Comparison of ENCODE assay signal across 8 cellular contexts in the genomic region with DNA sequence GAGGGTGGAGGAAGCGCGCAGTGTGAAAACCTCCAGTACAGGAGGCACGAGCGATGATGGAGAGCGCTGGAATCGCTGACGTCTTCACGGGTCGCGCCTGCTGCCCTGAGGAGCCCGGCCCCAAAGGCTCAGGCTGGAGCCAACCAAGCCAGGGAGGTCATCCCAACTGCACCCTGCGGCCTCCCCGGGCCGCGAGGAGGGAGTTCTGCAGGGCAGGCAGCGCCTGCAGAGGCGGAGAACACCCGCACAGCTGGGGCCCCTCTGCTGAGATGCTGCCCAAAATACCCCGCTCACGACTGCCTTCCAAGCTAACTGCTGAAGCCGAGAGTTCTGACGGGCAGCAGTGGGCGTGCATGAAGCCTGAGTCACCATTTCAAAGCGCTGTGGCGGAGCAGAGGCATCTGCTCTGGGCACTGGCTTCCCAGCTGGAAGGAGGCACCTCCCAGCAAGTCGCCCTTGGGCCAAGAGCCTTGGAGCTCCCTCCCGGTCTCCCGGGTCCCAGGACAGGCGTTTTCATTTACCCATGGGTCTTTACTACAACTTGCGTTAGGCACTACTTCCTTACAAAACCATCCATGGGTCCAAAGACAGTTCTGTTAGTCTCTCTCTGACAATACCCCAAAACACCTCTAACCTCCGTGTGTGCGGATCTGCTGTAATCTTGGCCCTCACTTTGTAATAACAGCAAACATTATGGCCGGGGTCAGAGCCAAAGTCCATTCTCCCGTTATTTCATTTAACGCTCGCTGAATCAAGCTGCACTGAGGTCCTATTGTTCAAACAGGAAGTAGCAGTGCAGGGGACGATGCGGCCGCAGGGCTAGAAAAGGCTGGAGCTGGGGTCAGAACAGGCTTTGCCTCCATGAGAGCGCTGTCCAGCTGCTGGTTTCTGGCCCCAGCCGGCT.
DNase-seq lines count a peak whose midpoint lies in the region; ATAC-seq, FAIRE-seq and TF ChIP-seq lines count a peak whose summit lies in the region.

No MANE protein-coding gene starts in this region.

- no TSS peak for BruUV-seq in endothelial cell of umbilical vein (replicated peaks; lab: Mats Ljungman, UMichigan)

- H3K9me1 ChIP-seq in endothelial cell of umbilical vein (replicated peaks; ENCODE audit: control insufficient read depth, extremely low read depth, insufficient read depth, low read length) = no peaks in the 10 kb centered on the region

- H3K9me3 ChIP-seq in endothelial cell of umbilical vein (replicated peaks; ENCODE audit: control insufficient read depth, insufficient read depth, low read length) (no peaks in the 10 kb centered on the region), mononuclear cell (ENCODE audit: low read depth, low read length) (no peaks in the 10 kb centered on the region)

- no peaks in the 10 kb centered on the region for H4K20me1 ChIP-seq in endothelial cell of umbilical vein (replicated peaks; ENCODE audit: control insufficient read depth, extremely low read depth, insufficient read depth, low read length)

- intact Hi-C loops in endothelial cell of umbilical vein (cut with micrococcal nuclease) = loop anchor here (1.0 kb wide), 1 partner anchor 63 kb away; a partner anchor contains a TSS

- no peaks in the 10 kb centered on the region for H3K36me3 ChIP-seq in endothelial cell of umbilical vein (ENCODE audit: control insufficient read depth in 2 of 2, extremely low read depth in 1 of 2, insufficient read depth in 2 of 2, low read length in 2 of 2)

- H3K27ac ChIP-seq in endothelial cell of umbilical vein (ENCODE audit: insufficient read depth, low read depth, low read length) = no peak overlapping the region

- FAIRE-seq in endothelial cell of umbilical vein (lab: Jason Lieb, UNC) = peak; percentile 74

- peak overlapping the region; percentile 62 for H2AFZ ChIP-seq in endothelial cell of umbilical vein (ENCODE audit: low read depth, low read length)

- H3K4me2 ChIP-seq in endothelial cell of umbilical vein (ENCODE audit: insufficient read depth, low read length) = peak overlapping the region; percentile 89

- H3K79me2 ChIP-seq in endothelial cell of umbilical vein (ENCODE audit: control insufficient read depth, insufficient read depth, low read length) = no peaks in the 10 kb centered on the region

- no peaks in the 10 kb centered on the region for H3K27me3 ChIP-seq in endothelial cell of umbilical vein (ENCODE audit: control insufficient read depth in 2 of 2, insufficient read depth in 2 of 2, low read length in 2 of 2)
- peaks cover 14% of the 10 kb centered on the region for H3K27me3 ChIP-seq in mononuclear cell (ENCODE audit: insufficient read depth, low read length)

- CTCF ChIA-PET in endothelial cell of umbilical vein (lab: Charles Lee) = interaction anchor here (0.7 to 1.4 kb wide), 5 partner anchors 11 to 50 kb away, joined by 3 to 8 read pairs (median 4); no protein-coding TSS in a partner anchor

- H3K9ac ChIP-seq in endothelial cell of umbilical vein (replicated peaks; ENCODE audit: extremely low read depth, insufficient read depth, low read length) = no peak overlapping the region

- H3K4me1 ChIP-seq in endothelial cell of umbilical vein (ENCODE audit: control insufficient read depth, extremely low read depth, insufficient read depth, low read length) (peaks cover 7% of the 10 kb centered on the region), mononuclear cell (ENCODE audit: insufficient read depth, low read length) (peaks cover 7% of the 10 kb centered on the region)

- ATAC-seq in GM18511 (IDR thresholded peaks at IDR 0.05; ENCODE audit: unreplicated experiment) = peak; percentile 81

- dilution Hi-C loops in endothelial cell of umbilical vein (cut with MboI; ENCODE audit: extremely low pct_ligation_motif_present, low sequenced_read_pairs) = no loop called here

- H3K4me3 ChIP-seq in endothelial cell of umbilical vein (replicated peaks in 1 of 3; ENCODE audit: insufficient read depth in 1 of 3, low read depth in 1 of 3, low read length in 3 of 3) (peak overlapping the region in 1 of 3 experiments; percentile 50), mononuclear cell (ENCODE audit: low read length) (peak overlapping the region; percentile 9)

- TF ChIP-seq POLR2A in endothelial cell of umbilical vein (IDR thresholded peaks at IDR 0.05; ENCODE audit: low read depth, low read length) = no peak

- DNase-seq in LHCN-M2 (ENCODE audit: low read depth) (peak; percentile 77), endothelial cell of umbilical vein (ENCODE audit: low read depth, low spot score) (peak; percentile 75), NCI-H1694 treated with DMSO at 0.1 percent for 48 hours (lab: John Stamatoyannopoulos, UW) (no peak), NCI-H345 treated with DMSO at 0.1 percent for 48 hours (lab: John Stamatoyannopoulos, UW; ENCODE audit: unreplicated experiment) (no peak)
- DNase-seq in activated CD8-positive, alpha-beta memory T cell treated with anti-CD3 and anti-CD28 coated beads, Interleukin-2, amount 50 U/mL, for 48 hours = peak; percentile 81
- DNase-seq in stimulated activated CD8-positive, alpha-beta memory T cell treated with anti-CD3 and anti-CD28 coated beads, Interleukin-15, amount 100 ng/mL, for 48 hours (ENCODE audit: low read depth in 2 of 2) = peak; percentile 57 to 66

- no peak for TF ChIP-seq CTCF in endothelial cell of umbilical vein (IDR thresholded peaks at IDR 0.05; ENCODE audit: extremely low read depth in 1 of 2, insufficient read depth in 1 of 2, low read depth in 1 of 2, low read length in 2 of 2)

- POLR2A ChIA-PET in endothelial cell of umbilical vein (lab: Charles Lee) = no interaction called here

TF ChIP-seq in endothelial cell of umbilical vein, 7 proteins besides CTCF, POLR2A, EP300 and RAD21:
- TF ChIP-seq, protein P1, sequence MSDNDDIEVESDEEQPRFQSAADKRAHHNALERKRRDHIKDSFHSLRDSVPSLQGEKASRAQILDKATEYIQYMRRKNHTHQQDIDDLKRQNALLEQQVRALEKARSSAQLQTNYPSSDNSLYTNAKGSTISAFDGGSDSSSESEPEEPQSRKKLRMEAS (IDR thresholded peaks at IDR 0.05; ENCODE audit: insufficient read depth, insufficient read length) = no peak
- TF ChIP-seq POLR2AphosphoS5 (IDR thresholded peaks at IDR 0.05; ENCODE audit: insufficient read depth, low read depth, low read length) (no peak), MYC (IDR thresholded peaks at IDR 0.05; ENCODE audit: low read depth, low read length) (no peak), FOS (IDR thresholded peaks at IDR 0.05; ENCODE audit: borderline replicate concordance, insufficient read depth, low read length) (no peak), EZH2 (IDR thresholded peaks at IDR 0.05; ENCODE audit: borderline replicate concordance, low read depth, low read length, severe bottlenecking) (no peak), GATA2 (IDR thresholded peaks at IDR 0.05; ENCODE audit: insufficient read depth, insufficient read length, low read depth, low read length) (no peak), JUN (IDR thresholded peaks at IDR 0.05; ENCODE audit: borderline replicate concordance, insufficient read depth, insufficient read length, low read depth) (no peak)

Comparison
In these comparisons a context has a peak if more than half of its experiments do, and no peak if none do; other contexts are left out.
1. DNase-seq: peak in LHCN-M2 (single experiment), activated CD8-positive, alpha-beta memory T cell treated with anti-CD3 and anti-CD28 coated beads, Interleukin-2, amount 50 U/mL, for 48 hours (single experiment), endothelial cell of umbilical vein (single experiment) and stimulated activated CD8-positive, alpha-beta memory T cell treated with anti-CD3 and anti-CD28 coated beads, Interleukin-15, amount 100 ng/mL, for 48 hours (2 of 2); none in NCI-H1694 treated with DMSO at 0.1 percent for 48 hours (single experiment) and NCI-H345 treated with DMSO at 0.1 percent for 48 hours (single experiment).